ENCODE assay signal across 37 cellular contexts in the genomic region with DNA sequence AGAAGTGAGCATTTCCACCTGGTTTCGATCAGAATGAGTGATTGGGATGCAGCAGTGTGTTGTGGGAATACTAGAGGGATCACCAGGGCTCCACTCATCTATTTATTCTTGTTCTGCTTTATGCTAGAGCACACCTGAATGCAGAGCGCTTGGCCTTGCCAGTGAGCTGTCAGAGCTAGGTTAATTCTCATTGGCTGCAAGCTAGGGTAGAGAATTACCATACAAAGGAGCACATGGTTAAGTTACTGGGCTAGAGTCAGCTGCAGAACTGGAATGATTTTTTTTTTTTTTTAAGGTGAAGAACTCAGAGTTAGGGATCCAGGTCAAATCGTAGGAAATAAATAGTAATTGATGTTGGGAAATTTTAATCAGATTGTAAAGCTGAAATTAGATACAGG. TPM values are rescaled to one million over a fixed set of nuclear protein-coding genes. Genes with fewer than 3 reads are reported as not detected.
DNase-seq lines count a peak whose midpoint lies in the region; ATAC-seq, FAIRE-seq and TF ChIP-seq lines count a peak whose summit lies in the region.
"Had no signal": no experiment of that assay in that cellular context is flagged by ENCODE, and none has a peak within 500 bp of the region (broad histone marks: within the 10 kb centered on the region; RNA-seq: fewer than 3 reads in every experiment).

No MANE protein-coding gene starts in this region.

- 90% methylated on average over 3 of the region's 3 CpGs for WGBS in A549 (ENCODE audit: missing lambda C conversion rate)
- no CpG with 5 or more reads among the region's 3 CpGs for WGBS in H9 (ENCODE audit: extremely low coverage, insufficient read length, low lambda C conversion rate)
- no CpG with 5 or more reads among the region's 3 CpGs for WGBS in mesendoderm (ENCODE audit: extremely low coverage, insufficient coverage, low lambda C conversion rate)
- 96 to 97% methylated on average over 3 of the region's 3 CpGs for WGBS in aorta, 2 donors

- H3K4me3 ChIP-seq in A549 (no peak overlapping the region), SK-N-MC (peak overlapping the region; percentile 18; the same call in 1 of the 2 replicates), mesendoderm (ENCODE audit: low read length) (no peak overlapping the region), aorta (ENCODE audit: low read length in 2 of 2) (no peak overlapping the region)
- H3K4me3 ChIP-seq: breast epithelium, heart left ventricle, PC-9, prostate gland, right lobe of liver, stomach, uterus had no signal

- H3K23ac ChIP-seq in H9 (ENCODE audit: insufficient read length, low read depth, low read length): no peak overlapping the region
- no peak overlapping the region for H3K23ac ChIP-seq in mesendoderm (ENCODE audit: low read length)

- peak overlapping the region; percentile 0; the same call in 1 of the 3 replicates for H3K4me2 ChIP-seq in A549
- H3K4me2 ChIP-seq in H9 (ENCODE audit: insufficient read depth, insufficient read length, low read length): no peak overlapping the region
- H3K4me2 ChIP-seq in mesendoderm (ENCODE audit: low read length): no peak overlapping the region
- H3K4me2 ChIP-seq: PC-9 had no signal

- H4K8ac ChIP-seq in H9 (replicated peaks; ENCODE audit: insufficient read length, low read depth, low read length): no peak overlapping the region
- H4K8ac ChIP-seq in mesendoderm (ENCODE audit: low read depth, low read length): no peak overlapping the region

- peaks cover 70% of the 10 kb centered on the region for H3K36me3 ChIP-seq in SK-N-MC (ENCODE audit: insufficient read depth, low read length)
- no peaks in the 10 kb centered on the region for H3K36me3 ChIP-seq in mesendoderm (ENCODE audit: control insufficient read depth, insufficient read depth, low read length)
- H3K36me3 ChIP-seq in aorta (ENCODE audit: control insufficient read depth in 1 of 2, insufficient read depth in 2 of 2, low read length in 1 of 2): peaks cover 8 to 9% of the 10 kb centered on the region in 2 donors
- H3K36me3 ChIP-seq: prostate gland, uterus had no signal

- intact Hi-C loops in aorta (cut with DNase I): no loop called here

- H3K9ac ChIP-seq in H9 (ENCODE audit: extremely low read depth, insufficient read length, low read length): no peak overlapping the region
- no peak overlapping the region for H3K9ac ChIP-seq in SK-N-MC (ENCODE audit: insufficient read length)
- H3K9ac ChIP-seq in mesendoderm (ENCODE audit: low read length): no peak overlapping the region

- H2BK5ac ChIP-seq in H9 (ENCODE audit: insufficient read length, low read length) (no peak overlapping the region), mesendoderm (ENCODE audit: low read length) (no peak overlapping the region)

- no peaks in the 10 kb centered on the region for H3K23me2 ChIP-seq in H9 (ENCODE audit: insufficient read length, low read depth, low read length, poor library complexity, severe bottlenecking)

- POLR2A ChIA-PET in A549 (lab: Yijun Ruan, JAX): no interaction called here

- TF ChIP-seq CTCF in A549 (IDR thresholded peaks at IDR 0.05) (no peak), H9 (conservative IDR thresholded peaks at IDR 0.05) (no peak)

- peaks cover 11 to 15% of the 10 kb centered on the region in 2 experiments for H3K4me1 Mint-ChIP-seq in H9
- peaks cover 24% of the 10 kb centered on the region for H3K4me1 Mint-ChIP-seq in T-helper 2 cell treated with Interferon-gamma antibody and Interleukin-4, amounts not matched to agents 5 μg/mL and 100 μg/mL, for 36 hours (ENCODE audit: low read depth)

- no peaks in the 10 kb centered on the region for H3K27me3 Mint-ChIP-seq in H9 (ENCODE audit: low read depth)
- H3K27me3 Mint-ChIP-seq in T-helper 2 cell treated with Interferon-gamma antibody and Interleukin-4, amounts not matched to agents 5 μg/mL and 100 μg/mL, for 36 hours (ENCODE audit: low read depth): no peaks in the 10 kb centered on the region
- H3K27me3 Mint-ChIP-seq: activated T-helper 17 cell treated with anti-CD3 and anti-CD28 coated beads, Interleukin-2, amount 50 U/mL, for 72 hours; B cell; naive B cell had no signal

- H2AK5ac ChIP-seq in H9 (ENCODE audit: insufficient read length, low read length) (no peak overlapping the region), mesendoderm (ENCODE audit: low read length) (no peak overlapping the region)

- H3K4ac ChIP-seq in H9 (ENCODE audit: low read depth, low read length) (no peak overlapping the region), mesendoderm (ENCODE audit: low read depth, low read length) (peak overlapping the region; percentile 4)

- H2AFZ ChIP-seq in H9 (ENCODE audit: low read length): no peak overlapping the region
- H2AFZ ChIP-seq: PC-9 had no signal

- H3K79me2 ChIP-seq in H9 (ENCODE audit: insufficient read depth, low read length) (peaks cover 5% of the 10 kb centered on the region; the same call in 1 of the 2 replicates), mesendoderm (ENCODE audit: control insufficient read depth, insufficient read depth, low read length) (no peaks in the 10 kb centered on the region)

- H3K27ac ChIP-seq in A549 (peak overlapping the region in 1 of 2 experiments; percentile 68; a peak in 2 of 6 replicates), H9 (ENCODE audit: insufficient read length, low read depth, low read length) (no peak overlapping the region), SK-N-MC (peak overlapping the region; percentile 80), mesendoderm (ENCODE audit: low read depth, low read length) (no peak overlapping the region), aorta (ENCODE audit: low read depth in 1 of 2, low read length in 2 of 2) (no peak overlapping the region)
- H3K27ac ChIP-seq: breast epithelium, heart left ventricle, PC-9, prostate gland, right lobe of liver, stomach, uterus, VCaP had no signal

- peaks cover 51 to 74% (median 68%) of the 10 kb centered on the region in 3 experiments for H3K36me3 Mint-ChIP-seq in H9 (ENCODE audit: insufficient read depth in 1 of 3, low read depth in 3 of 3)
- peaks cover 58% of the 10 kb centered on the region for H3K36me3 Mint-ChIP-seq in T-helper 2 cell treated with Interferon-gamma antibody and Interleukin-4, amounts not matched to agents 5 μg/mL and 100 μg/mL, for 36 hours (ENCODE audit: low read depth)

- no peak overlapping the region for H3K56ac ChIP-seq in H9 (ENCODE audit: insufficient read length, low read depth, low read length)
- no peak overlapping the region for H3K56ac ChIP-seq in mesendoderm (ENCODE audit: low read length)

- no peak overlapping the region for H2BK12ac ChIP-seq in H9 (ENCODE audit: insufficient read length, low read depth, low read length)

- no peak for TF ChIP-seq POLR2A in A549 (IDR thresholded peaks at IDR 0.05; ENCODE audit: low read length)

- CTCF ChIA-PET in A549 (lab: Yijun Ruan, JAX): no interaction called here

- TF ChIP-seq EP300 in A549 (IDR thresholded peaks at IDR 0.05): no peak

- H4K20me1 ChIP-seq in H9 (ENCODE audit: control insufficient read depth, insufficient read depth, insufficient read length): no peaks in the 10 kb centered on the region

- no peak overlapping the region for H2BK20ac ChIP-seq in H9 (ENCODE audit: low read depth, low read length, poor library complexity, severe bottlenecking)

- TF ChIP-seq RAD21 in A549 (conservative IDR thresholded peaks at IDR 0.05 in 1 of 2, IDR thresholded peaks at IDR 0.05 in 1 of 2): no peak

- H3K4me3 Mint-ChIP-seq in H9: no peak overlapping the region
- H3K4me3 Mint-ChIP-seq in T-helper 2 cell treated with Interferon-gamma antibody and Interleukin-4, amounts not matched to agents 5 μg/mL and 100 μg/mL, for 36 hours: no peak overlapping the region
- H3K4me3 Mint-ChIP-seq: activated T-helper 17 cell treated with anti-CD3 and anti-CD28 coated beads, Interleukin-2, amount 50 U/mL, for 72 hours; B cell; CD8-positive, alpha-beta memory T cell; naive B cell had no signal

- H3K9me3 ChIP-seq in A549 (no peaks in the 10 kb centered on the region), H9 (ENCODE audit: control insufficient read depth, low read depth, low read length) (no peaks in the 10 kb centered on the region), SK-N-MC (ENCODE audit: low read depth, low read length) (peaks cover 8% of the 10 kb centered on the region; the same call in 1 of the 2 replicates), aorta (ENCODE audit: control insufficient read depth, low read length) (no peaks in the 10 kb centered on the region)
- H3K9me3 ChIP-seq: breast epithelium, heart left ventricle, prostate gland, right lobe of liver, stomach, uterus had no signal

- H3T11ph ChIP-seq in H9 (ENCODE audit: low read length): no peak overlapping the region

- H3K4me1 ChIP-seq in A549 (peaks cover 9% of the 10 kb centered on the region), H9 (ENCODE audit: insufficient read depth, low read length) (peaks cover 9% of the 10 kb centered on the region), mesendoderm (ENCODE audit: control insufficient read depth, low read depth, low read length) (peaks cover 3% of the 10 kb centered on the region), aorta (ENCODE audit: control insufficient read depth in 1 of 2, insufficient read depth in 2 of 2, low read length in 2 of 2) (peaks cover 2 to 4% of the 10 kb centered on the region in 2 donors)
- H3K4me1 ChIP-seq: breast epithelium, prostate gland, right lobe of liver, uterus had no signal

- H3K14ac ChIP-seq in H9 (ENCODE audit: insufficient read depth, low read length): no peak overlapping the region

- H2BK15ac ChIP-seq in H9 (ENCODE audit: low read depth, low read length): no peak overlapping the region
- no peak overlapping the region for H2BK15ac ChIP-seq in mesendoderm (replicated peaks; ENCODE audit: low read depth)

- no peak overlapping the region for H4K91ac ChIP-seq in H9 (ENCODE audit: insufficient read length, low read depth, low read length)

- no peak for DNase-seq in A549 (ENCODE audit: low read depth in 1 of 2, low spot score in 1 of 2)
- no peak for DNase-seq in H9
- DNase-seq in SK-N-MC (ENCODE audit: low read depth, low spot score): no peak
- peak; percentile 68 for DNase-seq in mesendoderm
- no peak for DNase-seq in aorta
- no peak for DNase-seq in NCI-H526 (lab: John Stamatoyannopoulos, UW)
- DNase-seq in T-helper 2 cell treated with Interferon-gamma antibody and Interleukin-4, amounts not matched to agents 5 μg/mL and 100 μg/mL, for 36 hours (ENCODE audit: low spot score): no peak
- DNase-seq in cerebellar cortex (ENCODE audit: low spot score): no peak
- DNase-seq: ACHN; activated CD4-positive, alpha-beta T cell treated with anti-CD3 and anti-CD28 coated beads for 4 hours; activated naive CD4-positive, alpha-beta T cell treated with anti-CD3 and anti-CD28 coated beads, Interleukin-2, amount 50 U/mL, for 16 hours; amniotic stem cell; CD8-positive, alpha-beta memory T cell; cortex of kidney; DMS 273 treated with DMSO at 0.1 percent for 48 hours; effector memory CD4-positive, alpha-beta T cell; heart left ventricle; kidney; left ventricle myocardium superior; midbrain; naive B cell; NCI-H2081 treated with DMSO at 0.1 percent for 48 hours; NCI-H524; PC-9; right lobe of liver; Right ventricle myocardium superior; stimulated activated CD4-positive, alpha-beta T cell treated with anti-CD3 and anti-CD28 coated beads, Interleukin-12 subunit alpha, Interleukin-12 subunit beta, amount 100 ng/mL, for 4 hours; stimulated activated CD4-positive, alpha-beta T cell treated with anti-CD3 and anti-CD28 coated beads, Interleukin-2, amount 100 ng/mL, for 48 hours; stomach; T-helper 9 cell; uterus had no signal

- FAIRE-seq in A549 (lab: Jason Lieb, UNC): no peak
- FAIRE-seq: GM12891, kidney had no signal

- H3K79me1 ChIP-seq in H9 (ENCODE audit: insufficient read depth, low read depth, low read length, poor library complexity, severe bottlenecking): no peaks in the 10 kb centered on the region
- H3K79me1 ChIP-seq in mesendoderm (ENCODE audit: low read length): no peaks in the 10 kb centered on the region

- H3K9me3 Mint-ChIP-seq in H9: no peaks in the 10 kb centered on the region
- no peaks in the 10 kb centered on the region for H3K9me3 Mint-ChIP-seq in T-helper 2 cell treated with Interferon-gamma antibody and Interleukin-4, amounts not matched to agents 5 μg/mL and 100 μg/mL, for 36 hours
- H3K9me3 Mint-ChIP-seq: activated T-helper 17 cell treated with anti-CD3 and anti-CD28 coated beads, Interleukin-2, amount 50 U/mL, for 72 hours; CD8-positive, alpha-beta memory T cell; naive B cell had no signal

- H2BK120ac ChIP-seq in H9 (ENCODE audit: low read depth, low read length, poor library complexity, severe bottlenecking) (no peak overlapping the region), mesendoderm (ENCODE audit: low read depth, low read length) (no peak overlapping the region)

- H4K5ac ChIP-seq in H9 (ENCODE audit: insufficient read length, low read depth, low read length) (no peak overlapping the region), mesendoderm (ENCODE audit: low read length) (no peak overlapping the region)

- H3K18ac ChIP-seq in H9 (ENCODE audit: insufficient read length, low read depth, low read length) (no peak overlapping the region), mesendoderm (ENCODE audit: low read length) (no peak overlapping the region)

- H3K27me3 ChIP-seq in H9 (ENCODE audit: insufficient read depth, low read length): no peaks in the 10 kb centered on the region
- no peaks in the 10 kb centered on the region for H3K27me3 ChIP-seq in mesendoderm (ENCODE audit: insufficient read depth, low read length, poor library complexity)
- no peaks in the 10 kb centered on the region for H3K27me3 ChIP-seq in aorta (ENCODE audit: control insufficient read depth in 1 of 2, insufficient read depth in 2 of 2, low read length in 1 of 2)
- H3K27me3 ChIP-seq: breast epithelium, heart left ventricle, right lobe of liver, stomach, uterus had no signal

- H3K27ac Mint-ChIP-seq in H9: peak overlapping the region; percentile 59 to 73 (median 68); a peak in 5 of 7 replicates
- no peak overlapping the region for H3K27ac Mint-ChIP-seq in T-helper 2 cell treated with Interferon-gamma antibody and Interleukin-4, amounts not matched to agents 5 μg/mL and 100 μg/mL, for 36 hours
- H3K27ac Mint-ChIP-seq: activated T-helper 17 cell treated with anti-CD3 and anti-CD28 coated beads, Interleukin-2, amount 50 U/mL, for 72 hours; B cell; CD8-positive, alpha-beta memory T cell had no signal

- ATAC-seq in A549 (no peak), aorta (ENCODE audit: low FRiP score) (no peak)
- ATAC-seq: activated T-helper 17 cell treated with anti-CD3 and anti-CD28 coated beads, Interleukin-2, amount 50 U/mL, for 72 hours; heart left ventricle; left ventricle myocardium superior; right lobe of liver had no signal

RNA-seq across cellular contexts. Expression of gene EIF2AK4, which starts 8.8 kb away (rescaled TPM):
- 38.3 and 38.6 TPM in 2 replicates for polyA plus RNA-seq in A549 (2011; rRNA removed)
- 19.5 and 22.1 TPM in 2 replicates for polyA plus RNA-seq in A549 (2012; cell fraction: cytosol; rRNA removed)
- 11.3 and 12.1 TPM in 2 replicates for polyA plus RNA-seq in A549 (2012; cell fraction: nucleus; rRNA removed)
- polyA plus RNA-seq in A549 (2017; fragmentation: RNase III; extraction: RNeasy Plus Mini Kit Qiagen cat#74134 plus additional on column Dnase treatment): 19.5 to 23.0 TPM (median 22.2 TPM) in 3 replicates
- polyA minus RNA-seq in A549 (2011; rRNA and poly(A)+ RNA removed): 43.5 and 44.0 TPM in 2 replicates
- 92.5 and 94.7 TPM in 2 replicates for total RNA-seq in H9 (2021)
- polyA plus RNA-seq in mesendoderm (2013, experiment 1 of 2): 44.1 TPM
- 47.3 TPM for polyA plus RNA-seq in mesendoderm (2013, experiment 2 of 2)
- total RNA-seq in aorta: 10 to 100 TPM; 26.9 to 30.8 TPM
- polyA plus RNA-seq in aorta: 10 to 100 TPM; 20.4 to 21.5 TPM

RNA-seq across cellular contexts. Expression of gene GPR176, which starts 22.7 kb away (rescaled TPM):
- 1.5 and 2.0 TPM in 2 replicates for polyA plus RNA-seq in A549 (2011; rRNA removed)
- 1.2 and 1.7 TPM in 2 replicates for polyA plus RNA-seq in A549 (2012; cell fraction: cytosol; rRNA removed)
- 1.2 and 2.5 TPM in 2 replicates for polyA plus RNA-seq in A549 (2012; cell fraction: nucleus; rRNA removed)
- 7.1 to 8.1 TPM (median 8.1 TPM) in 3 replicates for polyA plus RNA-seq in A549 (2017; fragmentation: RNase III; extraction: RNeasy Plus Mini Kit Qiagen cat#74134 plus additional on column Dnase treatment)
- 2.9 and 8.2 TPM in 2 replicates for polyA minus RNA-seq in A549 (2011; rRNA and poly(A)+ RNA removed)
- 132 TPM in 2 replicates for total RNA-seq in H9 (2021)
- 14.7 TPM for polyA plus RNA-seq in mesendoderm (2013, experiment 1 of 2)
- polyA plus RNA-seq in mesendoderm (2013, experiment 2 of 2): 16.5 TPM
- 10 to 100 TPM; 27.2 to 73.6 TPM for total RNA-seq in aorta
- 10 to 100 TPM; 18.2 to 34.9 TPM for polyA plus RNA-seq in aorta
- polyA plus RNA-seq: CD8-positive, alpha-beta memory T cell had no signal
